In the genomic region with DNA sequence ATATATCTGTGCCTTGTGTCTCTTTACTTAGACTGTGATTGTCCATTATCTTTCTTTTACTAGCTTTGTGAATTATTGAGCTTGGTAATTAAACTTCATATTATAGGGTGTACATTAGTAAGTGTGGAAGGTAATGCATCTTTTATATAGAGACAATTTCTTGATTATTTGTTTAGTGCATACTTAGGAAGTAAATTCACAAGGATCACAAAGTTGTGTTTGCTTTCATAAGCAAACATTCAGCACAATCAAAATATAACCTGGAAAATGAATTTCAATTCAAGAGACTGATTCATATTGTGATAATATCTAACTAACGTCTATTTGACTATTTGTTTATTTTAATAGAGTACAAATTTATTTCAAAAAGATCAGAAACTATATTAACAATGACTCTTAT, we compare ENCODE assay signal across 20 cellular contexts.
A peak's percentile ranks its signal among the peaks of the same experiment; 100 is the strongest.
DNase-seq lines count a peak whose midpoint lies in the region; ATAC-seq, FAIRE-seq and TF ChIP-seq lines count a peak whose summit lies in the region.
"Had no signal": no experiment of that assay in that cellular context is flagged by ENCODE, and none has a peak within 500 bp of the region (broad histone marks: within the 10 kb centered on the region; RNA-seq: fewer than 3 reads in every experiment).

No MANE protein-coding gene starts in this region.

- no TSS peak for BruUV-seq in PC-3 (replicated peaks; lab: Mats Ljungman, UMichigan)

- no peak overlapping the region for H3K9ac ChIP-seq in PC-3 (ENCODE audit: low read length)
- H3K9ac ChIP-seq: BLaER1 treated with 17β-estradiol and CSF1 and Interleukin-3, amounts not matched to agents 10 nM and 100 nM had no signal

- TF ChIP-seq CTCF in LNCaP clone FGC (IDR thresholded peaks at IDR 0.05; ENCODE audit: control insufficient read depth, extremely low read depth, insufficient read depth) (no peak), PC-3 (conservative IDR thresholded peaks at IDR 0.05; ENCODE audit: low read depth, low read length) (no peak)

- H3K4me1 ChIP-seq in PC-3 (ENCODE audit: insufficient read depth, low read length): peaks cover 10% of the 10 kb centered on the region; the same call in 1 of the 2 replicates
- H3K4me1 ChIP-seq: A549; BLaER1 treated with 17β-estradiol and CSF1 and Interleukin-3, amounts not matched to agents 10 nM and 100 nM; Caco-2 had no signal

- intact Hi-C loops in PC-3 (cut with micrococcal nuclease): no loop called here

- H3K36me3 ChIP-seq in PC-3 (ENCODE audit: low read depth, low read length): no peaks in the 10 kb centered on the region; the same call in 1 of the 2 replicates

- CTCF ChIA-PET in PC-3 (lab: Charles Lee): no interaction called here

- no peaks in the 10 kb centered on the region for H4K20me1 ChIP-seq in PC-3 (ENCODE audit: low read length)
- H4K20me1 ChIP-seq: BLaER1 treated with 17β-estradiol and CSF1 and Interleukin-3, amounts not matched to agents 10 nM and 100 nM had no signal

- H3K9me2 ChIP-seq in PC-3 (replicated peaks; ENCODE audit: low read length): no peaks in the 10 kb centered on the region

- ATAC-seq in PC-3 (peak; percentile 95), HG02884 (IDR thresholded peaks at IDR 0.05; ENCODE audit: unreplicated experiment) (no peak)
- ATAC-seq: A549; CD8-positive, alpha-beta T cell had no signal

- DNase-seq in NCI-H1105 treated with DMSO at 0.1 percent for 48 hours (lab: John Stamatoyannopoulos, UW): peak; percentile 8
- DNase-seq in NCI-H1105 (lab: John Stamatoyannopoulos, UW): no peak
- DNase-seq in LNCaP clone FGC (ENCODE audit: low read depth): peak; percentile 59
- peak; percentile 53 for DNase-seq in PC-3
- DNase-seq in frontal cortex (ENCODE audit: low spot score in 2 of 2): no peak
- no peak for DNase-seq in activated naive CD4-positive, alpha-beta T cell treated with Interleukin-2 at 50 U/mL for 16 hours
- no peak for DNase-seq in midbrain (lab: John Stamatoyannopoulos, UW)
- DNase-seq: AML-193; Caco-2; Calu3; CD4-positive, alpha-beta T cell; CD8-positive, alpha-beta T cell; DMS79 treated with DMSO at 0.1 percent for 48 hours; GF-D8 had no signal

- no peak overlapping the region for H3K4me3 ChIP-seq in LNCaP clone FGC (ENCODE audit: low read depth, low read length)
- no peak overlapping the region for H3K4me3 ChIP-seq in PC-3 (ENCODE audit: low read length)
- H3K4me3 ChIP-seq: A549; BLaER1 treated with 17β-estradiol and CSF1 and Interleukin-3, amounts not matched to agents 10 nM and 100 nM had no signal

- no peaks in the 10 kb centered on the region for H3K27me3 ChIP-seq in PC-3 (ENCODE audit: low read length)
- H3K27me3 ChIP-seq: BLaER1 treated with 17β-estradiol and CSF1 and Interleukin-3, amounts not matched to agents 10 nM and 100 nM had no signal

- no peaks in the 10 kb centered on the region for H3K79me2 ChIP-seq in PC-3 (ENCODE audit: low read length)

- H3K9me3 ChIP-seq in PC-3 (ENCODE audit: low read length): no peaks in the 10 kb centered on the region
- H3K9me3 ChIP-seq: A549, Caco-2 had no signal

- POLR2A ChIA-PET in PC-3 (lab: Charles Lee; ENCODE audit: unreplicated experiment): no interaction called here

- H3K4me2 ChIP-seq in PC-3 (ENCODE audit: low read length): no peak overlapping the region; the same call in 1 of the 2 replicates
- H3K4me2 ChIP-seq: A549; BLaER1 treated with 17β-estradiol and CSF1 and Interleukin-3, amounts not matched to agents 10 nM and 100 nM had no signal

- no peaks in the 10 kb centered on the region for H3F3A ChIP-seq in PC-3 (ENCODE audit: low read length, unreplicated experiment)

- H2AFZ ChIP-seq in PC-3 (ENCODE audit: low read length): no peak overlapping the region

- H3K27ac ChIP-seq in PC-3 (ENCODE audit: low read length): no peak overlapping the region
- H3K27ac ChIP-seq: A549; BLaER1 treated with 17β-estradiol and CSF1 and Interleukin-3, amounts not matched to agents 10 nM and 100 nM; C4-2B had no signal

- peak; percentile 6 for FAIRE-seq in frontal cortex (lab: Jason Lieb, UNC)
- FAIRE-seq: A549, D721Med, GM12891 had no signal

Comparison
In these comparisons a context has a peak if more than half of its experiments do, and no peak if none do; other contexts are left out.
1. DNase-seq: peak in NCI-H1105 treated with DMSO at 0.1 percent for 48 hours (single experiment), LNCaP clone FGC (single experiment) and PC-3 (single experiment); none in NCI-H1105 (single experiment), frontal cortex (0 of 2), activated naive CD4-positive, alpha-beta T cell treated with Interleukin-2 at 50 U/mL for 16 hours (single experiment) and midbrain (single experiment).